In genomic region chr4:4930677-4931076, GRCh38 we compare ENCODE assay signal across 27 cellular contexts.
"Had no signal": no experiment of that assay in that cellular context is flagged by ENCODE, and none has a peak within 500 bp of the region (broad histone marks: within the 10 kb centered on the region; RNA-seq: fewer than 3 reads in every experiment).

No MANE protein-coding gene starts in this region.

- DNase-seq: heart right ventricle; islet precursor cell; left ventricle myocardium inferior; midbrain; mucosa of descending colon; naive thymus-derived CD4-positive, alpha-beta T cell; occipital lobe; ovary; right lobe of liver; stimulated activated CD4-positive, alpha-beta T cell treated with anti-CD3 and anti-CD28 coated beads, Interleukin-12 subunit alpha, Interleukin-12 subunit beta, amount 100 ng/mL, for 4 hours; stimulated activated CD4-positive, alpha-beta T cell treated with anti-CD3 and anti-CD28 coated beads, Interleukin-15, amount 100 ng/mL, for 24 hours; stimulated activated CD4-positive, alpha-beta T cell treated with anti-CD3 and anti-CD28 coated beads, Interleukin-2, amount 100 ng/mL, for 24 hours; stimulated activated CD4-positive, alpha-beta T cell treated with anti-CD3 and anti-CD28 coated beads, Interleukin-4, amount 100 ng/mL, for 1 hour; stimulated activated naive CD4-positive, alpha-beta T cell; transverse colon; upper lobe of left lung had no signal

- H3K4me2 ChIP-seq: hepatocyte had no signal

- H3K36me3 Mint-ChIP-seq: naive thymus-derived CD4-positive, alpha-beta T cell; stimulated activated effector memory CD8-positive, alpha-beta T cell treated with anti-CD3 and anti-CD28 coated beads, Interleukin-12 subunit alpha, Interleukin-12 subunit beta, amount 100 ng/mL, for 72 hours had no signal

- H3K9me3 Mint-ChIP-seq: stimulated activated effector memory CD8-positive, alpha-beta T cell treated with anti-CD3 and anti-CD28 coated beads, Interleukin-12 subunit alpha, Interleukin-12 subunit beta, amount 100 ng/mL, for 72 hours had no signal

- H3K9me3 ChIP-seq: heart right ventricle, mucosa of descending colon, ovary, right atrium auricular region, right lobe of liver, suprapubic skin, thoracic aorta, transverse colon, upper lobe of left lung, vagina had no signal

- H3K36me3 ChIP-seq: heart right ventricle, left ventricle myocardium inferior, ovary, right atrium auricular region, right lobe of liver, suprapubic skin, thoracic aorta, transverse colon, upper lobe of left lung, vagina had no signal

- H3K4me3 Mint-ChIP-seq: naive thymus-derived CD4-positive, alpha-beta T cell; natural killer cell treated with Interleukin-12 subunit alpha and Interleukin-12 subunit beta and Interleukin-15 and Interleukin-18, amount 100 ng/mL, for 72 hours; stimulated activated effector memory CD8-positive, alpha-beta T cell treated with anti-CD3 and anti-CD28 coated beads, Interleukin-12 subunit alpha, Interleukin-12 subunit beta, amount 100 ng/mL, for 72 hours; stimulated activated naive CD8-positive, alpha-beta T cell treated with anti-CD3 and anti-CD28 coated beads, Interleukin-15, Interleukin-2, amounts not matched to agents 100 ng/mL and 50 ng/mL, for 24 hours had no signal

- H3K4me3 ChIP-seq: heart right ventricle, hepatocyte, left ventricle myocardium inferior, lung, mucosa of descending colon, ovary, right atrium auricular region, right lobe of liver, skin epidermis, suprapubic skin, thoracic aorta, transverse colon, upper lobe of left lung, vagina had no signal

- H3K4me1 Mint-ChIP-seq: naive thymus-derived CD4-positive, alpha-beta T cell; stimulated activated effector memory CD8-positive, alpha-beta T cell treated with anti-CD3 and anti-CD28 coated beads, Interleukin-12 subunit alpha, Interleukin-12 subunit beta, amount 100 ng/mL, for 72 hours had no signal

- H3K27me3 ChIP-seq: hepatocyte, ovary, right atrium auricular region, right lobe of liver, suprapubic skin, transverse colon, upper lobe of left lung, vagina had no signal

- H3K27ac ChIP-seq: heart right ventricle, hepatocyte, left ventricle myocardium inferior, ovary, right atrium auricular region, right lobe of liver, skin epidermis, suprapubic skin, thoracic aorta, transverse colon, upper lobe of left lung, vagina had no signal

- H3K4me1 ChIP-seq: heart right ventricle, left ventricle myocardium inferior, right atrium auricular region, right lobe of liver, suprapubic skin, transverse colon, upper lobe of left lung, vagina had no signal

- H3K27ac Mint-ChIP-seq: naive thymus-derived CD4-positive, alpha-beta T cell; natural killer cell treated with Interleukin-12 subunit alpha and Interleukin-12 subunit beta and Interleukin-15 and Interleukin-18, amount 100 ng/mL, for 72 hours; progenitor cell of endocrine pancreas; stimulated activated effector memory CD8-positive, alpha-beta T cell treated with anti-CD3 and anti-CD28 coated beads, Interleukin-12 subunit alpha, Interleukin-12 subunit beta, amount 100 ng/mL, for 72 hours; stimulated activated naive CD8-positive, alpha-beta T cell treated with anti-CD3 and anti-CD28 coated beads, Interleukin-15, Interleukin-2, amounts not matched to agents 100 ng/mL and 50 ng/mL, for 24 hours had no signal

- ATAC-seq: heart right ventricle; mucosa of descending colon; naive thymus-derived CD4-positive, alpha-beta T cell; natural killer cell treated with Interleukin-12 subunit alpha and Interleukin-12 subunit beta and Interleukin-15 and Interleukin-18, amount 100 ng/mL, for 72 hours; right lobe of liver; stimulated activated effector memory CD8-positive, alpha-beta T cell treated with anti-CD3 and anti-CD28 coated beads, Interleukin-12 subunit alpha, Interleukin-12 subunit beta, amount 100 ng/mL, for 72 hours had no signal
